ENCODE assay signal across 11 cellular contexts in genomic region chr4:5753766-5754528, GRCh38. TPM values are rescaled to one million over a fixed set of nuclear protein-coding genes. Genes with fewer than 3 reads are reported as not detected.
A peak's percentile ranks its signal among the peaks of the same experiment; 100 is the strongest.
DNase-seq lines count a peak whose midpoint lies in the region; ATAC-seq, FAIRE-seq and TF ChIP-seq lines count a peak whose summit lies in the region.
"Had no signal": no experiment of that assay in that cellular context is flagged by ENCODE, and none has a peak within 500 bp of the region (broad histone marks: within the 10 kb centered on the region; RNA-seq: fewer than 3 reads in every experiment).

No MANE protein-coding gene starts in this region.

- ATAC-seq in GM19467 (IDR thresholded peaks at IDR 0.05; ENCODE audit: unreplicated experiment): no peak
- no peak for ATAC-seq in effector memory CD8-positive, alpha-beta T cell (replicated peaks)

- H2AFZ ChIP-seq in mammary epithelial cell (ENCODE audit: low read depth, low read length) (no peak overlapping the region), keratinocyte (ENCODE audit: control insufficient read depth, low read length) (no peak overlapping the region)

- DNase-seq in AG09309 (ENCODE audit: low read depth) (peak; percentile 55), HT1080 (ENCODE audit: low read depth) (peak; percentile 93), mammary epithelial cell (peak; percentile 57), keratinocyte (ENCODE audit: low read depth, low spot score) (no peak), NAMALWA (ENCODE audit: low spot score) (no peak)
- no peak for DNase-seq in activated T-cell treated with anti-CD3 and anti-CD28 coated beads, Interleukin-2, amount 50 U/mL, for 24 hours
- no peak for DNase-seq in effector memory CD8-positive, alpha-beta T cell
- DNase-seq: activated B cell treated with CpG ODN at 0.5 μM for 24 hours; activated naive CD8-positive, alpha-beta T cell treated with anti-CD3 and anti-CD28 coated beads, Interleukin-2, amount 10 ng/mL, durations not matched to agents 7 days and 5 days had no signal

- no peaks in the 10 kb centered on the region for H3K27me3 Mint-ChIP-seq in activated T-cell treated with anti-CD3 and anti-CD28 coated beads, Interleukin-2, amount 50 U/mL, for 24 hours
- H3K27me3 Mint-ChIP-seq in effector memory CD8-positive, alpha-beta T cell: no peaks in the 10 kb centered on the region
- H3K27me3 Mint-ChIP-seq: activated B cell treated with CpG ODN at 0.5 μM for 24 hours; activated naive CD8-positive, alpha-beta T cell treated with anti-CD3 and anti-CD28 coated beads, Interleukin-2, amount 10 ng/mL, durations not matched to agents 7 days and 5 days had no signal

- H3K4me1 Mint-ChIP-seq in activated T-cell treated with anti-CD3 and anti-CD28 coated beads, Interleukin-2, amount 50 U/mL, for 24 hours (ENCODE audit: low read depth): peaks cover 11% of the 10 kb centered on the region
- no peaks in the 10 kb centered on the region for H3K4me1 Mint-ChIP-seq in effector memory CD8-positive, alpha-beta T cell (ENCODE audit: low read depth in 2 of 2)
- H3K4me1 Mint-ChIP-seq: activated B cell treated with CpG ODN at 0.5 μM for 24 hours; activated naive CD8-positive, alpha-beta T cell treated with anti-CD3 and anti-CD28 coated beads, Interleukin-2, amount 10 ng/mL, durations not matched to agents 7 days and 5 days had no signal

- H3K9me3 Mint-ChIP-seq in activated T-cell treated with anti-CD3 and anti-CD28 coated beads, Interleukin-2, amount 50 U/mL, for 24 hours: no peaks in the 10 kb centered on the region
- no peaks in the 10 kb centered on the region for H3K9me3 Mint-ChIP-seq in effector memory CD8-positive, alpha-beta T cell
- H3K9me3 Mint-ChIP-seq: activated B cell treated with CpG ODN at 0.5 μM for 24 hours; activated naive CD8-positive, alpha-beta T cell treated with anti-CD3 and anti-CD28 coated beads, Interleukin-2, amount 10 ng/mL, durations not matched to agents 7 days and 5 days had no signal

- H3K79me2 ChIP-seq in mammary epithelial cell (ENCODE audit: insufficient read depth, low read length) (no peaks in the 10 kb centered on the region), keratinocyte (ENCODE audit: control insufficient read depth, insufficient read depth, low read length) (no peaks in the 10 kb centered on the region)

- no peak overlapping the region for H3K9ac ChIP-seq in mammary epithelial cell (ENCODE audit: insufficient read depth, low read length)
- peak overlapping the region; percentile 36 for H3K9ac ChIP-seq in keratinocyte (ENCODE audit: control insufficient read depth, extremely low read depth, insufficient read depth, low read length)

- dilution Hi-C loops in mammary epithelial cell (cut with HindIII; ENCODE audit: low sequenced_read_pairs): no loop called here
- dilution Hi-C loops in keratinocyte (cut with MboI; ENCODE audit: extremely low pct_ligation_motif_present, low sequenced_read_pairs): no loop called here

- H3K4me3 Mint-ChIP-seq in activated T-cell treated with anti-CD3 and anti-CD28 coated beads, Interleukin-2, amount 50 U/mL, for 24 hours: no peak overlapping the region
- H3K4me3 Mint-ChIP-seq in effector memory CD8-positive, alpha-beta T cell: no peak overlapping the region
- H3K4me3 Mint-ChIP-seq: activated B cell treated with CpG ODN at 0.5 μM for 24 hours; activated naive CD8-positive, alpha-beta T cell treated with anti-CD3 and anti-CD28 coated beads, Interleukin-2, amount 10 ng/mL, durations not matched to agents 7 days and 5 days had no signal

- no peaks in the 10 kb centered on the region for H3K9me1 ChIP-seq in keratinocyte (ENCODE audit: control insufficient read depth, extremely low read depth, insufficient read depth, low read length)

- peaks cover 22% of the 10 kb centered on the region for H3K36me3 ChIP-seq in mammary epithelial cell (ENCODE audit: insufficient read depth, low read length)
- peaks cover 37 to 67% of the 10 kb centered on the region in 2 experiments for H3K36me3 ChIP-seq in keratinocyte (ENCODE audit: control insufficient read depth in 2 of 2, extremely low read depth in 1 of 2, insufficient read depth in 2 of 2, low read length in 2 of 2)

- no TSS peak for BruUV-seq in mammary epithelial cell (replicated peaks; lab: Mats Ljungman, UMichigan)

- CTCF ChIA-PET in mammary epithelial cell (lab: Charles Lee; ENCODE audit: low non-redundant PET): no interaction called here

- intact Hi-C loops in mammary epithelial cell (cut with micrococcal nuclease): no loop called here

- in situ Hi-C loops in mammary epithelial cell (cut with MboI; ENCODE audit: low sequenced_read_pairs in 2 of 2): no loop called here

- H3K27ac Mint-ChIP-seq in activated T-cell treated with anti-CD3 and anti-CD28 coated beads, Interleukin-2, amount 50 U/mL, for 24 hours: no peak overlapping the region
- H3K27ac Mint-ChIP-seq in effector memory CD8-positive, alpha-beta T cell: no peak overlapping the region
- H3K27ac Mint-ChIP-seq: activated B cell treated with CpG ODN at 0.5 μM for 24 hours; activated naive CD8-positive, alpha-beta T cell treated with anti-CD3 and anti-CD28 coated beads, Interleukin-2, amount 10 ng/mL, durations not matched to agents 7 days and 5 days had no signal

- no peak for TF ChIP-seq CTCF in AG09309 (IDR thresholded peaks at IDR 0.05; ENCODE audit: control insufficient read depth, insufficient read depth, low read depth, low read length, missing control alignments)
- no peak for TF ChIP-seq CTCF in mammary epithelial cell (conservative IDR thresholded peaks at IDR 0.05 in 1 of 2, IDR thresholded peaks at IDR 0.05 in 1 of 2; ENCODE audit: extremely low read depth in 1 of 2, insufficient read depth in 1 of 2, low read depth in 1 of 2, low read length in 2 of 2)
- no peak for TF ChIP-seq CTCF in keratinocyte (optimal IDR thresholded peaks at IDR 0.05 in 1 of 3, IDR thresholded peaks at IDR 0.05 in 1 of 3, conservative IDR thresholded peaks at IDR 0.05 in 1 of 3; ENCODE audit: extremely low read depth in 1 of 3, insufficient read depth in 2 of 3, low read length in 3 of 3)

- H3K27me3 ChIP-seq in mammary epithelial cell (ENCODE audit: insufficient read depth, low read length) (no peaks in the 10 kb centered on the region), keratinocyte (ENCODE audit: control insufficient read depth, extremely low read depth, insufficient read depth, low read length) (no peaks in the 10 kb centered on the region)

- FAIRE-seq in keratinocyte (lab: Jason Lieb, UNC): peak; percentile 70
- FAIRE-seq: D721Med had no signal

- H3K36me3 Mint-ChIP-seq in activated T-cell treated with anti-CD3 and anti-CD28 coated beads, Interleukin-2, amount 50 U/mL, for 24 hours (ENCODE audit: low read depth): no peaks in the 10 kb centered on the region
- H3K36me3 Mint-ChIP-seq in effector memory CD8-positive, alpha-beta T cell (ENCODE audit: insufficient read depth): no peaks in the 10 kb centered on the region
- H3K36me3 Mint-ChIP-seq: activated naive CD8-positive, alpha-beta T cell treated with anti-CD3 and anti-CD28 coated beads, Interleukin-2, amount 10 ng/mL, durations not matched to agents 7 days and 5 days had no signal

- H4K20me1 ChIP-seq in mammary epithelial cell (ENCODE audit: insufficient read depth, low read length) (no peaks in the 10 kb centered on the region), keratinocyte (ENCODE audit: control insufficient read depth, extremely low read depth, insufficient read depth, low read length) (no peaks in the 10 kb centered on the region)

- H3K4me1 ChIP-seq in mammary epithelial cell (ENCODE audit: insufficient read depth, low read length): peaks cover 20% of the 10 kb centered on the region
- H3K4me1 ChIP-seq in keratinocyte (ENCODE audit: control insufficient read depth, extremely low read depth, insufficient read depth, low read length): peaks cover 30% of the 10 kb centered on the region

- H3K27ac ChIP-seq in mammary epithelial cell (ENCODE audit: insufficient read depth, low read depth, low read length): no peak overlapping the region
- H3K27ac ChIP-seq in keratinocyte (ENCODE audit: control insufficient read depth, insufficient read depth, low read length): peak overlapping the region; percentile 63

- H3K4me2 ChIP-seq in mammary epithelial cell (ENCODE audit: insufficient read depth, low read depth, low read length) (no peak overlapping the region), keratinocyte (ENCODE audit: control insufficient read depth, extremely low read depth, insufficient read depth, low read depth, low read length) (no peak overlapping the region)

- H3K9me3 ChIP-seq in mammary epithelial cell (replicated peaks; ENCODE audit: insufficient read depth, low read length): peaks cover 8% of the 10 kb centered on the region
- peaks cover 6% of the 10 kb centered on the region for H3K9me3 ChIP-seq in keratinocyte (ENCODE audit: control insufficient read depth, low read depth, low read length)

- WGBS in mammary epithelial cell (ENCODE audit: low coverage, missing lambda C conversion rate): 98% methylated on average over 8 of the region's 19 CpGs

- H3K4me3 ChIP-seq in AG09309 (ENCODE audit: control insufficient read depth, low read depth, low read length): no peak overlapping the region
- H3K4me3 ChIP-seq in mammary epithelial cell (replicated peaks in 1 of 3; ENCODE audit: insufficient read depth in 1 of 3, low read depth in 2 of 3, low read length in 3 of 3): no peak overlapping the region
- no peak overlapping the region for H3K4me3 ChIP-seq in keratinocyte (ENCODE audit: control insufficient read depth in 2 of 3, extremely low read depth in 1 of 3, insufficient read depth in 2 of 3, low read depth in 1 of 3, low read length in 3 of 3)

RNA-seq across cellular contexts. Expression of gene EVC, which starts 42.9 kb away (rescaled TPM):
- 12.0 and 13.0 TPM in 2 replicates for total RNA-seq in HT1080 (2014; rRNA removed; shearing (Covaris generic))
- polyA plus RNA-seq in HT1080 (2015; cell fraction: cytosol; rRNA removed): 8.4 and 8.8 TPM in 2 replicates
- 22.8 and 25.7 TPM in 2 replicates for polyA plus RNA-seq in HT1080 (2015; cell fraction: nucleus; rRNA removed)
- 10 to 100 TPM; 29.1 to 38.5 TPM for total RNA-seq in mammary epithelial cell
- polyA plus RNA-seq in mammary epithelial cell (4.5 TPM), keratinocyte (6.5 to 7.3 TPM (median 7.1 TPM) in 3 replicates)
- polyA minus RNA-seq in mammary epithelial cell (14.5 TPM), keratinocyte (10.2 to 23.4 TPM (median 15.7 TPM) in 3 replicates)
- polyA plus RNA-seq in keratinocyte (2011; ENCODE audit: low read depth): 3.8 TPM
- polyA plus RNA-seq in keratinocyte (2011; cell fraction: cytosol; rRNA removed): 5.3 and 7.7 TPM in 2 replicates
- polyA plus RNA-seq in keratinocyte (2011; cell fraction: nucleus; rRNA removed): 23.8 and 31.2 TPM in 2 replicates
- 4.2 and 16.1 TPM in 2 replicates for polyA plus RNA-seq in keratinocyte (2012; ENCODE audit: low replicate concordance)
- polyA minus RNA-seq in keratinocyte (2011; cell fraction: cytosol; rRNA and poly(A)+ RNA removed): 30.5 TPM
- polyA minus RNA-seq in keratinocyte (2011; cell fraction: nucleus; rRNA and poly(A)+ RNA removed): 31.4 and 40.2 TPM in 2 replicates

RNA-seq across cellular contexts. Expression of gene EVC2, which starts 45.6 kb away (rescaled TPM):
- total RNA-seq in HT1080 (2014; rRNA removed; shearing (Covaris generic)): not detected in 2 replicates
- polyA plus RNA-seq in HT1080 (2015; cell fraction: cytosol; rRNA removed): not detected in 2 replicates
- not detected in 2 replicates for polyA plus RNA-seq in HT1080 (2015; cell fraction: nucleus; rRNA removed)
- total RNA-seq in mammary epithelial cell: 10 to 100 TPM in 1 of 2 donors, 1 to 10 TPM in 1; 2.9 to 11.0 TPM
- polyA plus RNA-seq in mammary epithelial cell: 0.79 TPM
- 2.3 TPM for polyA minus RNA-seq in mammary epithelial cell
- 1.1 to 1.7 TPM (median 1.1 TPM) in 3 replicates for polyA plus RNA-seq in keratinocyte
- 4.2 TPM for polyA plus RNA-seq in keratinocyte (2011; ENCODE audit: low read depth)
- polyA plus RNA-seq in keratinocyte (2011; cell fraction: cytosol; rRNA removed): 0.68 and 1.1 TPM in 2 replicates
- 5.5 and 6.3 TPM in 2 replicates for polyA plus RNA-seq in keratinocyte (2011; cell fraction: nucleus; rRNA removed)
- polyA plus RNA-seq in keratinocyte (2012; ENCODE audit: low replicate concordance): 1.8 and 3.7 TPM in 2 replicates
- polyA minus RNA-seq in keratinocyte: 4.0 to 5.0 TPM (median 4.3 TPM) in 3 replicates
- polyA minus RNA-seq in keratinocyte (2011; cell fraction: cytosol; rRNA and poly(A)+ RNA removed): 2.3 TPM
- polyA minus RNA-seq in keratinocyte (2011; cell fraction: nucleus; rRNA and poly(A)+ RNA removed): 4.7 and 9.3 TPM in 2 replicates

Comparison
In these comparisons a context has a peak if more than half of its experiments do, and no peak if none do; other contexts are left out.
1. DNase-seq: peak in AG09309 (single experiment), HT1080 (single experiment) and mammary epithelial cell (single experiment); none in keratinocyte (single experiment), NAMALWA (single experiment), activated T-cell treated with anti-CD3 and anti-CD28 coated beads, Interleukin-2, amount 50 U/mL, for 24 hours (single experiment) and effector memory CD8-positive, alpha-beta T cell (0 of 3).